12 cellular contexts compared by ENCODE assay signal in the genomic region with DNA sequence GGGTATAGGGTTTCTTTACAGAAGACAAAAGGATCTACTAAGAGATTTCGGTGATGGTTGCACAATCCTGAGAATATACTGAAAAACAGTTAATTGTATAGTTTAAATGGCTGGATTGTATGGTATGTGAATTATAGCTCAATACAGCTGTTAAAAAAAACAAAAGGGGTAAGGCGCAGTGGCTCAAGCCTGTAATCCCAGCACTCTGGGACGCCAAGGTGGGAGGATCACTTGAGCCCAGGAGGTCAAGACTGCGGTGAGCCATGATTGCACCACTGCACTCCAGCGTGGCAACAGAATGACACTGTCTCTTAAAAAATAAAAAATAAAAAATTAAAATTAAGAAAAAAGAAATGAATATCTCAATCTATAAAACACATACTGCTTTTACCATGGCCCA. TPM values are rescaled to one million over a fixed set of nuclear protein-coding genes. Genes with fewer than 3 reads are reported as not detected.
DNase-seq lines count a peak whose midpoint lies in the region; ATAC-seq and TF ChIP-seq lines count a peak whose summit lies in the region.
"Had no signal": no experiment of that assay in that cellular context is flagged by ENCODE, and none has a peak within 500 bp of the region (broad histone marks: within the 10 kb centered on the region; RNA-seq: fewer than 3 reads in every experiment).

No MANE protein-coding gene starts in this region.

- H3K36me3 ChIP-seq in muscle layer of duodenum (ENCODE audit: control insufficient read depth in 1 of 2, insufficient read depth in 2 of 2, low read length in 2 of 2): peaks cover 7 to 8% of the 10 kb centered on the region in 2 donors
- H3K36me3 ChIP-seq in upper lobe of left lung: peaks cover 0 to 6% (median 0%) of the 10 kb centered on the region in 4 donors
- H3K36me3 ChIP-seq: right lobe of liver, vagina had no signal

- TF ChIP-seq CTCF in upper lobe of left lung (IDR thresholded peaks at IDR 0.05): no peak

- peaks cover 22% of the 10 kb centered on the region for H3K36me3 Mint-ChIP-seq in activated naive CD4-positive, alpha-beta T cell treated with anti-CD3 and anti-CD28 coated beads, Interleukin-2, amount 50 U/mL, for 24 hours
- H3K36me3 Mint-ChIP-seq in activated naive CD8-positive, alpha-beta T cell treated with anti-CD3 and anti-CD28 coated beads, Interleukin-2, amount 10 ng/mL, durations not matched to agents 7 days and 5 days: peaks cover 43% of the 10 kb centered on the region

- TF ChIP-seq POLR2A in upper lobe of left lung (IDR thresholded peaks at IDR 0.05): no peak

- no peaks in the 10 kb centered on the region for H3K27me3 ChIP-seq in muscle layer of duodenum (ENCODE audit: low read depth, low read length)
- H3K27me3 ChIP-seq in upper lobe of left lung: no peaks in the 10 kb centered on the region
- H3K27me3 ChIP-seq: right lobe of liver, vagina had no signal

- DNase-seq in activated naive CD4-positive, alpha-beta T cell treated with anti-CD3 and anti-CD28 coated beads, Interleukin-2, amount 50 U/mL, for 16 hours: no peak
- no peak for DNase-seq in activated naive CD8-positive, alpha-beta T cell treated with anti-CD3 and anti-CD28 coated beads, Interleukin-2, amount 10 ng/mL, durations not matched to agents 7 days and 5 days
- DNase-seq in upper lobe of left lung (peak in 1 of 2 donors; percentile 70), DMS79 treated with DMSO at 0.1 percent for 48 hours (lab: John Stamatoyannopoulos, UW) (no peak)
- no peak for DNase-seq in activated effector memory CD4-positive, alpha-beta T cell treated with anti-CD3 and anti-CD28 coated beads, Interleukin-2, amount 50 U/mL, for 16 hours
- DNase-seq: KG1, NCI-H2029 treated with DMSO at 0.1 percent for 48 hours, right lobe of liver had no signal

- no peak for ATAC-seq in activated naive CD8-positive, alpha-beta T cell treated with anti-CD3 and anti-CD28 coated beads, Interleukin-2, amount 10 ng/mL, durations not matched to agents 7 days and 5 days (ENCODE audit: low read depth)
- ATAC-seq in upper lobe of left lung (ENCODE audit: low FRiP score in 2 of 2): no peak
- ATAC-seq in GM21825 (IDR thresholded peaks at IDR 0.05; ENCODE audit: unreplicated experiment): no peak
- ATAC-seq: right lobe of liver had no signal

- H3K4me3 ChIP-seq in muscle layer of duodenum (ENCODE audit: low read depth in 1 of 2, low read length in 2 of 2): no peak overlapping the region
- no peak overlapping the region for H3K4me3 ChIP-seq in upper lobe of left lung
- H3K4me3 ChIP-seq: right lobe of liver, vagina had no signal

- WGBS in upper lobe of left lung, 2 donors: 65 to 90% methylated on average over 5 of the region's 5 CpGs

- H3K27ac Mint-ChIP-seq in activated naive CD4-positive, alpha-beta T cell treated with anti-CD3 and anti-CD28 coated beads, Interleukin-2, amount 50 U/mL, for 24 hours: peak overlapping the region; percentile 98
- H3K27ac Mint-ChIP-seq in activated naive CD8-positive, alpha-beta T cell treated with anti-CD3 and anti-CD28 coated beads, Interleukin-2, amount 10 ng/mL, durations not matched to agents 7 days and 5 days: peak overlapping the region; percentile 50

- peak overlapping the region; percentile 31 for H3K4me3 Mint-ChIP-seq in activated naive CD4-positive, alpha-beta T cell treated with anti-CD3 and anti-CD28 coated beads, Interleukin-2, amount 50 U/mL, for 24 hours
- H3K4me3 Mint-ChIP-seq in activated naive CD8-positive, alpha-beta T cell treated with anti-CD3 and anti-CD28 coated beads, Interleukin-2, amount 10 ng/mL, durations not matched to agents 7 days and 5 days: peak overlapping the region; percentile 4

- POLR2A ChIA-PET in activated naive CD8-positive, alpha-beta T cell treated with anti-CD3 and anti-CD28 coated beads, Interleukin-2, amount 10 ng/mL, durations not matched to agents 7 days and 5 days (lab: Charles Lee): interaction anchor here (0.7 to 3.4 kb wide), 4 partner anchors 17 to 61 kb away, joined by 3 to 21 read pairs (median 13); partner anchors contain the start of gene ESYT2

- H3K9me3 ChIP-seq in muscle layer of duodenum (ENCODE audit: control insufficient read depth in 1 of 2, low read length in 2 of 2): no peaks in the 10 kb centered on the region
- no peaks in the 10 kb centered on the region for H3K9me3 ChIP-seq in upper lobe of left lung
- H3K9me3 ChIP-seq: right lobe of liver, vagina had no signal

- H3K9me3 Mint-ChIP-seq in activated naive CD4-positive, alpha-beta T cell treated with anti-CD3 and anti-CD28 coated beads, Interleukin-2, amount 50 U/mL, for 24 hours: peaks cover 4% of the 10 kb centered on the region
- H3K9me3 Mint-ChIP-seq in activated naive CD8-positive, alpha-beta T cell treated with anti-CD3 and anti-CD28 coated beads, Interleukin-2, amount 10 ng/mL, durations not matched to agents 7 days and 5 days: no peaks in the 10 kb centered on the region

- H3K27ac ChIP-seq in muscle layer of duodenum (ENCODE audit: low read length) (peak overlapping the region; percentile 43), upper lobe of left lung (peak overlapping the region; percentile 71 to 86 (median 80))
- H3K27ac ChIP-seq: right lobe of liver had no signal

- peaks cover 82% of the 10 kb centered on the region for H3K4me1 Mint-ChIP-seq in activated naive CD4-positive, alpha-beta T cell treated with anti-CD3 and anti-CD28 coated beads, Interleukin-2, amount 50 U/mL, for 24 hours
- H3K4me1 Mint-ChIP-seq in activated naive CD8-positive, alpha-beta T cell treated with anti-CD3 and anti-CD28 coated beads, Interleukin-2, amount 10 ng/mL, durations not matched to agents 7 days and 5 days: peaks cover 59% of the 10 kb centered on the region

- no peaks in the 10 kb centered on the region for H3K27me3 Mint-ChIP-seq in activated naive CD4-positive, alpha-beta T cell treated with anti-CD3 and anti-CD28 coated beads, Interleukin-2, amount 50 U/mL, for 24 hours
- no peaks in the 10 kb centered on the region for H3K27me3 Mint-ChIP-seq in activated naive CD8-positive, alpha-beta T cell treated with anti-CD3 and anti-CD28 coated beads, Interleukin-2, amount 10 ng/mL, durations not matched to agents 7 days and 5 days

- TF ChIP-seq EP300 in upper lobe of left lung (IDR thresholded peaks at IDR 0.05): no peak

- H3K4me1 ChIP-seq in muscle layer of duodenum (ENCODE audit: control insufficient read depth in 1 of 2, insufficient read depth in 2 of 2, low read length in 2 of 2) (peaks cover 15 to 22% of the 10 kb centered on the region in 2 donors), upper lobe of left lung (peaks cover 21 to 47% (median 31%) of the 10 kb centered on the region in 4 donors)
- H3K4me1 ChIP-seq: right lobe of liver had no signal

RNA-seq across cellular contexts. Expression of gene ESYT2, which starts 18.5 kb away (rescaled TPM):
- 10 to 100 TPM; 93.9 to 94.2 TPM for total RNA-seq in activated naive CD8-positive, alpha-beta T cell treated with anti-CD3 and anti-CD28 coated beads, Interleukin-2, amount 10 ng/mL, durations not matched to agents 7 days and 5 days
- 100 to 1,000 TPM in 2 of 6 donors, 10 to 100 TPM in 4; 60.7 to 115 (median 74.7) TPM for total RNA-seq in upper lobe of left lung

RNA-seq across cellular contexts. Expression of gene DYNC2I1, which starts 45.5 kb away (rescaled TPM):
- 10 to 100 TPM; 16.3 to 18.2 TPM for total RNA-seq in activated naive CD8-positive, alpha-beta T cell treated with anti-CD3 and anti-CD28 coated beads, Interleukin-2, amount 10 ng/mL, durations not matched to agents 7 days and 5 days
- total RNA-seq in upper lobe of left lung: 10 to 100 TPM; 17.7 to 61.8 (median 27.3) TPM
